In the genomic region with DNA sequence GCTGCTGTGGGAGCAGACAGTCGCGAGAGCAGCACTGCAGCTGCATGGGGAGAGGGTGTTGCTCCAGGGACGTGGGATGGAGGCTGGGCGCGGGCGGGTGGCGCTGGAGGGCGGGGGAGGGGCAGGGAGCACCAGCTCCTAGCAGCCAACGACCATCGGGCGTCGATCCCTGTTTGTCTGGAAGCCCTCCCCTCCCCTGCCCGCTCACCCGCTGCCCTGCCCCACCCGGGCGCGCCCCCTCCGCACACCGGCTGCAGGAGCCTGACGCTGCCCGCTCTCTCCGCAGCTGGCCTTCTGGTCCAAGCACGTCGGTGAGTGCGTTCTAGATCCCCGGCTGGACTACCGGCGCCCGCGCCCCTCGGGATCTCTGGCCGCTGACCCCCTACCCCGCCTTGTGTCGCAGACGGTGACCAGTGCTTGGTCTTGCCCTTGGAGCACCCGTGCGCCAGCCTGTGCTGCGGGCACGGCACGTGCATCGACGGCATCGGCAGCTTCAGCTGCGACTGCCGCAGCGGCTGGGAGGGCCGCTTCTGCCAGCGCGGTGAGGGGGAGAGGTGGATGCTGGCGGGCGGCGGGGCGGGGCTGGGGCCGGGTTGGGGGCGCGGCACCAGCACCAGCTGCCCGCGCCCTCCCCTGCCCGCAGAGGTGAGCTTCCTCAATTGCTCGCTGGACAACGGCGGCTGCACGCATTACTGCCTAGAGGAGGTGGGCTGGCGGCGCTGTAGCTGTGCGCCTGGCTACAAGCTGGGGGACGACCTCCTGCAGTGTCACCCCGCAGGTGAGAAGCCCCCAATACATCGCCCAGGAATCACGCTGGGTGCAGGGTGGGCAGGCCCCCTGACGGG, we compare ENCODE assay signal across 8 cellular contexts. TPM values are rescaled to one million over a fixed set of nuclear protein-coding genes. Genes with fewer than 3 reads are reported as not detected.
DNase-seq lines count a peak whose midpoint lies in the region; TF ChIP-seq lines count a peak whose summit lies in the region.

No MANE protein-coding gene starts in this region.

- peaks cover 19% of the 10 kb centered on the region for H3K27me3 ChIP-seq in AG04450 (ENCODE audit: control insufficient read depth, insufficient read depth, low read length)
- peaks cover 81% of the 10 kb centered on the region for H3K27me3 ChIP-seq in neural progenitor cell

- H3K27me3 Mint-ChIP-seq in HFFc6 (ENCODE audit: insufficient read depth) = peaks cover 13% of the 10 kb centered on the region
- H3K27me3 Mint-ChIP-seq in neural progenitor cell (ENCODE audit: insufficient read depth, low read depth) = peaks cover 39% of the 10 kb centered on the region

- peak overlapping the region; percentile 69; the same call in 1 of the 2 replicates for H3K4me3 Mint-ChIP-seq in HFFc6
- H3K4me3 Mint-ChIP-seq in neural progenitor cell = peak overlapping the region; percentile 81

- H3K9me3 ChIP-seq in AG04450 (ENCODE audit: control insufficient read depth, insufficient read depth, low read length) = no peaks in the 10 kb centered on the region; the same call in 1 of the 2 replicates
- H3K9me3 ChIP-seq in SK-N-MC (ENCODE audit: low read depth, low read length) = no peaks in the 10 kb centered on the region
- H3K9me3 ChIP-seq in neural progenitor cell (ENCODE audit: low read depth) = no peaks in the 10 kb centered on the region

- peaks cover 10% of the 10 kb centered on the region for H4K20me1 ChIP-seq in neural progenitor cell (ENCODE audit: low read depth)

- H3K27ac Mint-ChIP-seq in HFFc6 (no peak overlapping the region), neural progenitor cell (no peak overlapping the region)

- peak overlapping the region; percentile 98 for H3K4me2 ChIP-seq in neural progenitor cell

- peak overlapping the region; percentile 81 for H2AFZ ChIP-seq in neural progenitor cell (replicated peaks)

- H3K36me3 ChIP-seq in SK-N-MC (ENCODE audit: insufficient read depth, low read length) = no peaks in the 10 kb centered on the region
- H3K36me3 ChIP-seq in neural progenitor cell = no peaks in the 10 kb centered on the region

- peaks cover 13% of the 10 kb centered on the region for H3K4me1 ChIP-seq in neural progenitor cell

- H3K9ac ChIP-seq in SK-N-MC (ENCODE audit: insufficient read length) = no peak overlapping the region
- H3K9ac ChIP-seq in neural progenitor cell = no peak overlapping the region

- H3K36me3 Mint-ChIP-seq in HFFc6 (ENCODE audit: low read depth) = no peaks in the 10 kb centered on the region
- no peaks in the 10 kb centered on the region for H3K36me3 Mint-ChIP-seq in neural progenitor cell

- peaks cover 8% of the 10 kb centered on the region for H3K4me1 Mint-ChIP-seq in HFFc6 (ENCODE audit: low read depth)
- peaks cover 21% of the 10 kb centered on the region for H3K4me1 Mint-ChIP-seq in neural progenitor cell

- H3F3A ChIP-seq in neural progenitor cell (ENCODE audit: low read depth) = peaks cover 35% of the 10 kb centered on the region

- DNase-seq in AG04450 (ENCODE audit: low read depth, low spot score) = no peak
- DNase-seq in HFFc6 = no peak
- no peak for DNase-seq in SK-N-MC (ENCODE audit: low read depth, low spot score)
- DNase-seq in epithelial cell of esophagus (ENCODE audit: low read depth) = no peak
- DNase-seq in neural progenitor cell (ENCODE audit: low spot score) = peak; percentile 79
- DNase-seq in stimulated activated naive CD4-positive, alpha-beta T cell treated with Interleukin-2 at 50 U/mL for 16 hours (lab: John Stamatoyannopoulos, UW) = no peak
- no peak for DNase-seq in activated gamma-delta T cell (lab: John Stamatoyannopoulos, UW)
- DNase-seq in 8988T = no peak

- H3K9me3 Mint-ChIP-seq in HFFc6 (no peaks in the 10 kb centered on the region), neural progenitor cell (no peaks in the 10 kb centered on the region)

- H3K27ac ChIP-seq in AG04450 (ENCODE audit: low read depth, low read length) (no peak overlapping the region), SK-N-MC (no peak overlapping the region), neural progenitor cell (no peak overlapping the region)

- POLR2A ChIA-PET in AG04450 (lab: Yijun Ruan, JAX) = interaction anchor here (0.7 kb wide), 1 partner anchor 128 kb away, joined by 3 read pairs; no protein-coding TSS in a partner anchor

- no peak for TF ChIP-seq CTCF in AG04450 (IDR thresholded peaks at IDR 0.05; ENCODE audit: low read depth, low read length)
- no peak for TF ChIP-seq CTCF in HFFc6 (IDR thresholded peaks at IDR 0.05)
- no peak for TF ChIP-seq CTCF in epithelial cell of esophagus (IDR thresholded peaks at IDR 0.05; ENCODE audit: insufficient read depth, low read depth, low read length, missing control alignments)
- no peak for TF ChIP-seq CTCF in neural progenitor cell (IDR thresholded peaks at IDR 0.05)

- CTCF ChIA-PET in AG04450 (lab: Charles Lee) = interaction anchor here (0.7 to 2.0 kb wide), 2 partner anchors 22 to 59 kb away, joined by 6 to 7 read pairs; no protein-coding TSS in a partner anchor

- no peaks in the 10 kb centered on the region for H3K79me2 ChIP-seq in neural progenitor cell (ENCODE audit: low read depth)

- peak overlapping the region; percentile 48 for H3K4me3 ChIP-seq in AG04450 (ENCODE audit: low read depth, low read length)
- H3K4me3 ChIP-seq in SK-N-MC = peak overlapping the region; percentile 74
- H3K4me3 ChIP-seq in epithelial cell of esophagus (ENCODE audit: low read length) = peak overlapping the region; percentile 43
- peak overlapping the region; percentile 62 for H3K4me3 ChIP-seq in neural progenitor cell

RNA-seq across cellular contexts. Expression of a gene that starts 4.6 kb away (rescaled TPM):
- polyA plus RNA-seq in AG04450 (2011; rRNA removed) = not detected in 2 replicates
- not detected in 2 replicates for polyA minus RNA-seq in AG04450 (2011; rRNA and poly(A)+ RNA removed)
- total RNA-seq in HFFc6 (2021; fragmentation: NEBNext Ultra II Directional; extraction: Animal tissue kit (Norgen Biotek cat#: 25700)) = not detected
- 0.25 TPM in 1 of 2 replicates, not detected in the other for total RNA-seq in neural progenitor cell (ENCODE audit: low replicate concordance)

RNA-seq across cellular contexts. Expression of a gene that starts 35.1 kb away (rescaled TPM):
- 14.9 and 15.5 TPM in 2 replicates for polyA plus RNA-seq in AG04450 (2011; rRNA removed)
- polyA minus RNA-seq in AG04450 (2011; rRNA and poly(A)+ RNA removed) = 26.8 and 36.7 TPM in 2 replicates
- 10 to 100 TPM; 38.5 to 44.2 (median 40.1) TPM for total RNA-seq in HFFc6 (2021; fragmentation: NEBNext Ultra II Directional; extraction: Animal tissue kit (Norgen Biotek cat#: 25700))
- 24.5 and 27.7 TPM in 2 replicates for total RNA-seq in neural progenitor cell (ENCODE audit: low replicate concordance)
